Comparison of ENCODE assay signal across 20 cellular contexts in genomic region chr3:25944328-25944727, GRCh38.
"Had no signal": no experiment of that assay in that cellular context is flagged by ENCODE, and none has a peak within 500 bp of the region (broad histone marks: within the 10 kb centered on the region; RNA-seq: fewer than 3 reads in every experiment).

No MANE protein-coding gene starts in this region.

- DNase-seq: activated CD4-positive, alpha-beta T cell treated with anti-CD3 and anti-CD28 coated beads for 36 hours; activated CD4-positive, CD25-positive, alpha-beta regulatory T cell; activated CD8-positive, alpha-beta memory T cell treated with anti-CD3 and anti-CD28 coated beads, Interleukin-2, amount 10 ng/mL, durations not matched to agents 7 days and 5 days; activated CD8-positive, alpha-beta T cell treated with anti-CD3 and anti-CD28 coated beads, Interleukin-2, amount 10 ng/mL, durations not matched to agents 7 days and 5 days; activated naive CD4-positive, alpha-beta T cell; activated T-cell treated with anti-CD3 and anti-CD28 coated beads for 4 hours; activated T-cell treated with anti-CD3 and anti-CD28 coated beads, Interleukin-2, amount 50 U/mL, for 72 hours; foreskin keratinocyte; heart left ventricle; hypothalamus; immature natural killer cell; kidney; left colon; naive B cell; nephron progenitor cell; right lobe of liver; stimulated activated CD4-positive, alpha-beta T cell treated with anti-CD3 and anti-CD28 coated beads, Interleukin-2, amount 100 ng/mL, for 48 hours; stimulated activated naive CD4-positive, alpha-beta T cell treated with Interleukin-2 at 50 U/mL for 16 hours; transverse colon had no signal

- ATAC-seq: activated CD4-positive, alpha-beta T cell treated with anti-CD3 and anti-CD28 coated beads for 36 hours; activated CD8-positive, alpha-beta memory T cell treated with anti-CD3 and anti-CD28 coated beads, Interleukin-2, amount 10 ng/mL, durations not matched to agents 7 days and 5 days; activated CD8-positive, alpha-beta T cell treated with anti-CD3 and anti-CD28 coated beads, Interleukin-2, amount 10 ng/mL, durations not matched to agents 7 days and 5 days; activated naive CD4-positive, alpha-beta T cell treated with anti-CD3 and anti-CD28 coated beads, Interleukin-2, amount 50 U/mL, for 72 hours; activated T-cell treated with anti-CD3 and anti-CD28 coated beads, Interleukin-2, amount 50 U/mL, for 72 hours; foreskin keratinocyte; heart left ventricle; left colon; right lobe of liver had no signal
